Comparison of ENCODE assay signal across 12 cellular contexts in genomic region chr2:26279886-26280285, GRCh38.
DNase-seq lines count a peak whose midpoint lies in the region; TF ChIP-seq lines count a peak whose summit lies in the region.
"Had no signal": no experiment of that assay in that cellular context is flagged by ENCODE, and none has a peak within 500 bp of the region (broad histone marks: within the 10 kb centered on the region; RNA-seq: fewer than 3 reads in every experiment).

No MANE protein-coding gene starts in this region.

- no peaks in the 10 kb centered on the region for H3K27me3 Mint-ChIP-seq in nephron (ENCODE audit: low read depth)
- H3K27me3 Mint-ChIP-seq: B cell had no signal

- H3K9me3 Mint-ChIP-seq in nephron, result no peaks in the 10 kb centered on the region
- H3K9me3 Mint-ChIP-seq: CD8-positive, alpha-beta T cell; HFFc6 had no signal

- DNase-seq in NCI-H82 (lab: John Stamatoyannopoulos, UW), result peak; percentile 4
- no peak for DNase-seq in NCI-H82 treated with DMSO at 0.1 percent for 48 hours (lab: John Stamatoyannopoulos, UW; ENCODE audit: unreplicated experiment)
- DNase-seq in NCI-H69 (lab: John Stamatoyannopoulos, UW), result peak; percentile 27
- no peak for DNase-seq in midbrain (lab: John Stamatoyannopoulos, UW)
- no peak for DNase-seq in NK-92 treated with Interleukin-12 subunit alpha and Interleukin-12 subunit beta, amount 100 ng/mL, for 24 hours (lab: John Stamatoyannopoulos, UW)
- DNase-seq: Calu3; CD8-positive, alpha-beta T cell; GOT3; H7; HFFc6 had no signal

- H3K36me3 Mint-ChIP-seq in nephron (ENCODE audit: low read depth), result peaks cover 63% of the 10 kb centered on the region

- H3K4me1 Mint-ChIP-seq in nephron, result peaks cover 16% of the 10 kb centered on the region
- H3K4me1 Mint-ChIP-seq: B cell had no signal

- TF ChIP-seq CTCF in nephron (IDR thresholded peaks at IDR 0.05; ENCODE audit: unreplicated experiment in 3 of 3), result no peak

- H3K4me3 Mint-ChIP-seq in nephron, result no peak overlapping the region
- H3K4me3 Mint-ChIP-seq: B cell; CD8-positive, alpha-beta T cell; HFFc6 had no signal

- H3K27ac Mint-ChIP-seq in nephron, result peak overlapping the region; percentile 53 to 84 (median 67)
- H3K27ac Mint-ChIP-seq: B cell; CD8-positive, alpha-beta T cell; HFFc6 had no signal

Comparison
In these comparisons a context has a peak if more than half of its experiments do, and no peak if none do; other contexts are left out.
1. DNase-seq: peak in NCI-H82 (single experiment) and NCI-H69 (single experiment); none in NCI-H82 treated with DMSO at 0.1 percent for 48 hours (single experiment), midbrain (single experiment) and NK-92 treated with Interleukin-12 subunit alpha and Interleukin-12 subunit beta, amount 100 ng/mL, for 24 hours (single experiment).